In the genomic region with DNA sequence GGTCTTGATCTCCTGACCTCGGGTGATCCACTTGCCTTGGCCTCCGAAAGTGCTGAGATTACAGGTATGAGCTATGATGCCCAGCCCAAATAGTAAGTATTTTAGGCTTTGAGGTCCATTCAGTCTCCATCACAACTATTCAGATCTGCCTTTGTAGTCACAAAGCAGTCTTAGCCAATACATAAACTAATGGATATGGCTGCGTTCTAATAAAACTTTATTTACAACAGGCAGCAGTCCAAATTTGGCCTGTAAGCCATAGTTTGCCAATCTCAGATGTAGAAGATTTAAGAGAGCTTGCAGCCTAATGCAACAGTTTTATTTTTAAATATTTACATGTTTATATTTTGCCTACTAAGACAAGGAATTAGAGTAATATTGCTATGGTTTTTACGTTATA, we compare ENCODE assay signal across 7 cellular contexts.
"Had no signal": no experiment of that assay in that cellular context is flagged by ENCODE, and none has a peak within 500 bp of the region (broad histone marks: within the 10 kb centered on the region; RNA-seq: fewer than 3 reads in every experiment).

No MANE protein-coding gene starts in this region.

- H3K9me3 ChIP-seq: HAP-1 had no signal

- H3K36me3 ChIP-seq: HAP-1 had no signal

- ATAC-seq: GM23338, HCT116 had no signal

- H3K4me3 ChIP-seq: GM23338, HAP-1 had no signal

- H3K4me2 ChIP-seq: GM23338 had no signal

- H2AFZ ChIP-seq: GM23338 had no signal

- FAIRE-seq: H1, H54, HTR-8/SVneo had no signal

- DNase-seq: KG1 had no signal
